In genomic region chr13:33285420-33286124, GRCh38 we compare ENCODE assay signal across 7 cellular contexts. TPM values are rescaled to one million over a fixed set of nuclear protein-coding genes. Genes with fewer than 3 reads are reported as not detected.
DNase-seq lines count a peak whose midpoint lies in the region; ATAC-seq, FAIRE-seq and TF ChIP-seq lines count a peak whose summit lies in the region.

A gene with protein sequence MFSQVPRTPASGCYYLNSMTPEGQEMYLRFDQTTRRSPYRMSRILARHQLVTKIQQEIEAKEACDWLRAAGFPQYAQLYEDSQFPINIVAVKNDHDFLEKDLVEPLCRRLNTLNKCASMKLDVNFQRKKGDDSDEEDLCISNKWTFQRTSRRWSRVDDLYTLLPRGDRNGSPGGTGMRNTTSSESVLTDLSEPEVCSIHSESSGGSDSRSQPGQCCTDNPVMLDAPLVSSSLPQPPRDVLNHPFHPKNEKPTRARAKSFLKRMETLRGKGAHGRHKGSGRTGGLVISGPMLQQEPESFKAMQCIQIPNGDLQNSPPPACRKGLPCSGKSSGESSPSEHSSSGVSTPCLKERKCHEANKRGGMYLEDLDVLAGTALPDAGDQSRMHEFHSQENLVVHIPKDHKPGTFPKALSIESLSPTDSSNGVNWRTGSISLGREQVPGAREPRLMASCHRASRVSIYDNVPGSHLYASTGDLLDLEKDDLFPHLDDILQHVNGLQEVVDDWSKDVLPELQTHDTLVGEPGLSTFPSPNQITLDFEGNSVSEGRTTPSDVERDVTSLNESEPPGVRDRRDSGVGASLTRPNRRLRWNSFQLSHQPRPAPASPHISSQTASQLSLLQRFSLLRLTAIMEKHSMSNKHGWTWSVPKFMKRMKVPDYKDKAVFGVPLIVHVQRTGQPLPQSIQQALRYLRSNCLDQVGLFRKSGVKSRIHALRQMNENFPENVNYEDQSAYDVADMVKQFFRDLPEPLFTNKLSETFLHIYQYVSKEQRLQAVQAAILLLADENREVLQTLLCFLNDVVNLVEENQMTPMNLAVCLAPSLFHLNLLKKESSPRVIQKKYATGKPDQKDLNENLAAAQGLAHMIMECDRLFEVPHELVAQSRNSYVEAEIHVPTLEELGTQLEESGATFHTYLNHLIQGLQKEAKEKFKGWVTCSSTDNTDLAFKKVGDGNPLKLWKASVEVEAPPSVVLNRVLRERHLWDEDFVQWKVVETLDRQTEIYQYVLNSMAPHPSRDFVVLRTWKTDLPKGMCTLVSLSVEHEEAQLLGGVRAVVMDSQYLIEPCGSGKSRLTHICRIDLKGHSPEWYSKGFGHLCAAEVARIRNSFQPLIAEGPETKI (minus strand): TSS chr13:33285755. CDS start chr13:33285638, 117 bp downstream.

- BruUV-seq in endothelial cell of umbilical vein (replicated peaks; lab: Mats Ljungman, UMichigan), result no TSS peak

- H4K20me1 ChIP-seq in endothelial cell of umbilical vein (replicated peaks; ENCODE audit: control insufficient read depth, extremely low read depth, insufficient read depth, low read length), result no peaks in the 10 kb centered on the region

- 1% methylated on average over 20 of the region's 20 CpGs for WGBS in lung, 2 donors
- 1 to 2% (median 2%) methylated on average over 20 of the region's 20 CpGs for WGBS in stomach, 5 donors

- no peaks in the 10 kb centered on the region for H3K27me3 ChIP-seq in endothelial cell of umbilical vein (ENCODE audit: control insufficient read depth in 2 of 2, insufficient read depth in 2 of 2, low read length in 2 of 2)
- H3K27me3 ChIP-seq in lung (ENCODE audit: control insufficient read depth, insufficient read depth), result no peaks in the 10 kb centered on the region
- no peaks in the 10 kb centered on the region for H3K27me3 ChIP-seq in stomach

- CTCF ChIA-PET in endothelial cell of umbilical vein (lab: Charles Lee), result interaction anchor here (0.8 to 4.8 kb wide), 12 partner anchors 13 to 258 kb away, joined by 3 to 38 read pairs (median 6); no protein-coding TSS in a partner anchor

- peak within 1 kb of the TSS; percentile 81 for H3K4me2 ChIP-seq in endothelial cell of umbilical vein (ENCODE audit: insufficient read depth, low read length)

- H3K79me2 ChIP-seq in endothelial cell of umbilical vein (ENCODE audit: control insufficient read depth, insufficient read depth, low read length), result peaks cover 42% of the 10 kb centered on the region

- TF ChIP-seq POLR2A in endothelial cell of umbilical vein (IDR thresholded peaks at IDR 0.05; ENCODE audit: low read depth, low read length) (peak; percentile 85), stomach (IDR thresholded peaks at IDR 0.05) (peak in 2 of 4 donors; percentile 73 to 75)

- POLR2A ChIA-PET in endothelial cell of umbilical vein (lab: Charles Lee), result interaction anchor here (0.9 to 1.9 kb wide), 5 partner anchors 9 to 257 kb away, joined by 3 to 9 read pairs (median 4); no protein-coding TSS in a partner anchor

- no peaks in the 10 kb centered on the region for H3K9me3 ChIP-seq in endothelial cell of umbilical vein (replicated peaks; ENCODE audit: control insufficient read depth, insufficient read depth, low read length)
- H3K9me3 ChIP-seq in lung (ENCODE audit: control insufficient read depth in 2 of 2, insufficient read depth in 1 of 2, low read length in 1 of 2), result no peaks in the 10 kb centered on the region
- no peaks in the 10 kb centered on the region for H3K9me3 ChIP-seq in stomach

- H3K4me1 ChIP-seq in endothelial cell of umbilical vein (ENCODE audit: control insufficient read depth, extremely low read depth, insufficient read depth, low read length), result peaks cover 30% of the 10 kb centered on the region
- H3K4me1 ChIP-seq in lung (ENCODE audit: control insufficient read depth in 2 of 2, insufficient read depth in 2 of 2, low read length in 2 of 2), result peaks cover 3 to 15% of the 10 kb centered on the region in 2 donors
- H3K4me1 ChIP-seq in stomach, result peaks cover under 1 to 66% (median 26%) of the 10 kb centered on the region in 4 donors

- H3K4me3 ChIP-seq in endothelial cell of umbilical vein (replicated peaks in 1 of 3; ENCODE audit: insufficient read depth in 1 of 3, low read depth in 1 of 3, low read length in 3 of 3) (peak within 1 kb of the TSS; percentile 79 to 98 (median 88)), lung (peak within 1 kb of the TSS; percentile 79), stomach (peak within 1 kb of the TSS; percentile 45 to 62 (median 50))

- DNase-seq in GM03348 (ENCODE audit: low spot score), result peak; percentile 96
- DNase-seq in HTR-8/SVneo (ENCODE audit: insufficient read length, low spot score), result peak; percentile 76
- DNase-seq in T1000 (lab: John Stamatoyannopoulos, UW), result peak; percentile 88
- peak; percentile 98 for DNase-seq in endothelial cell of umbilical vein (ENCODE audit: low read depth, low spot score)
- DNase-seq in lung (ENCODE audit: low spot score), result peak; percentile 95
- peak; percentile 92 for DNase-seq in stomach

- H3K27ac ChIP-seq in endothelial cell of umbilical vein (ENCODE audit: insufficient read depth, low read depth, low read length) (peak within 1 kb of the TSS; percentile 99), lung (ENCODE audit: low read depth in 1 of 2, low read length in 1 of 2) (peak within 1 kb of the TSS; percentile 93 to 99), stomach (peak within 1 kb of the TSS; percentile 88 to 96 (median 88))

- peak within 1 kb of the TSS; percentile 100 for H3K9ac ChIP-seq in endothelial cell of umbilical vein (replicated peaks; ENCODE audit: extremely low read depth, insufficient read depth, low read length)

- peak; percentile 69 for ATAC-seq in GM21367 (IDR thresholded peaks at IDR 0.05; ENCODE audit: unreplicated experiment)
- peak; percentile 88 for ATAC-seq in lung (ENCODE audit: insufficient read depth, low FRiP score)

- peak within 1 kb of the TSS; percentile 41 for H2AFZ ChIP-seq in endothelial cell of umbilical vein (ENCODE audit: low read depth, low read length)

- no peaks in the 10 kb centered on the region for H3K9me1 ChIP-seq in endothelial cell of umbilical vein (replicated peaks; ENCODE audit: control insufficient read depth, extremely low read depth, insufficient read depth, low read length)

- no peak for FAIRE-seq in HTR-8/SVneo (lab: Jason Lieb, UNC)
- peak; percentile 93 for FAIRE-seq in endothelial cell of umbilical vein (lab: Jason Lieb, UNC)

- intact Hi-C loops in endothelial cell of umbilical vein (cut with micrococcal nuclease) (loop anchor here (1.0 to 10.0 kb wide), 9 partner anchors 57 to 869 kb away; partner anchors contain the start of gene PDS5B), stomach (cut with DNase I; ENCODE audit: low total_unique reads) (no loop called here)

- no peak for TF ChIP-seq EP300 in stomach (IDR thresholded peaks at IDR 0.05)

- H3K36me3 ChIP-seq in endothelial cell of umbilical vein (ENCODE audit: control insufficient read depth in 2 of 2, extremely low read depth in 1 of 2, insufficient read depth in 2 of 2, low read length in 2 of 2) (peaks cover 0 to 5% of the 10 kb centered on the region in 2 experiments), lung (ENCODE audit: control insufficient read depth in 2 of 2, insufficient read depth in 2 of 2, low read length in 2 of 2) (no peaks in the 10 kb centered on the region), stomach (no peaks in the 10 kb centered on the region)

- dilution Hi-C loops in endothelial cell of umbilical vein (cut with MboI; ENCODE audit: extremely low pct_ligation_motif_present, low sequenced_read_pairs), result no loop called here

- TF ChIP-seq CTCF in endothelial cell of umbilical vein (IDR thresholded peaks at IDR 0.05; ENCODE audit: extremely low read depth in 1 of 2, insufficient read depth in 1 of 2, low read depth in 1 of 2, low read length in 2 of 2), result peak; percentile 29 to 49
- peak; percentile 12 for TF ChIP-seq CTCF in lung (IDR thresholded peaks at IDR 0.05; ENCODE audit: control extremely low read depth, extremely low read depth)
- peak in 4 of 7 experiments; percentile 18 to 64 (median 36) for TF ChIP-seq CTCF in stomach (IDR thresholded peaks at IDR 0.05)

TF ChIP-seq in endothelial cell of umbilical vein, 7 proteins besides CTCF, POLR2A, EP300 and RAD21:
- TF ChIP-seq FOS (IDR thresholded peaks at IDR 0.05; ENCODE audit: borderline replicate concordance, insufficient read depth, low read length), result peak; percentile 31
- no peak for TF ChIP-seq JUN (IDR thresholded peaks at IDR 0.05; ENCODE audit: borderline replicate concordance, insufficient read depth, insufficient read length, low read depth)
- peak; percentile 81 for TF ChIP-seq POLR2AphosphoS5 (IDR thresholded peaks at IDR 0.05; ENCODE audit: insufficient read depth, low read depth, low read length)
- peak; percentile 98 for TF ChIP-seq MAX (IDR thresholded peaks at IDR 0.05; ENCODE audit: insufficient read depth, insufficient read length)
- no peak for TF ChIP-seq MYC (IDR thresholded peaks at IDR 0.05; ENCODE audit: low read depth, low read length)

RNA-seq across cellular contexts. Expression of the gene that starts here (rescaled TPM):
- 41.1 and 47.7 TPM in 2 replicates for total RNA-seq in endothelial cell of umbilical vein
- 8.0 and 11.0 TPM in 2 replicates for polyA plus RNA-seq in endothelial cell of umbilical vein
- 13.2 and 15.3 TPM in 2 replicates for polyA plus RNA-seq in endothelial cell of umbilical vein (2011; cell fraction: cytosol; rRNA removed)
- 59.5 and 61.4 TPM in 2 replicates for polyA plus RNA-seq in endothelial cell of umbilical vein (2011; cell fraction: nucleus; rRNA removed)
- 22.6 and 22.8 TPM in 2 replicates for polyA plus RNA-seq in endothelial cell of umbilical vein (2012)
- polyA minus RNA-seq in endothelial cell of umbilical vein, result 107 and 123 TPM in 2 replicates
- polyA minus RNA-seq in endothelial cell of umbilical vein (2011; cell fraction: cytosol; rRNA and poly(A)+ RNA removed), result 2.3 TPM
- polyA minus RNA-seq in endothelial cell of umbilical vein (2011; cell fraction: nucleus; rRNA and poly(A)+ RNA removed), result 324 and 411 TPM in 2 replicates
- 10 to 100 TPM; 49.5 to 91.6 TPM for total RNA-seq in lung
- polyA plus RNA-seq in lung, result 1 to 10 TPM; 7.9 to 9.8 TPM
- 100 to 1,000 TPM in 1 of 5 donors, 10 to 100 TPM in 4; 41.3 to 158 (median 54.3) TPM for total RNA-seq in stomach
- 1 to 10 TPM; 4.4 to 9.2 (median 6.7) TPM for polyA plus RNA-seq in stomach

Comparison
In these comparisons a context has a peak if more than half of its experiments do, and no peak if none do; other contexts are left out.
1. Peak in every context shown above with its lines: DNase-seq, ATAC-seq, H3K4me3 ChIP-seq and H3K27ac ChIP-seq.